In genomic region chr2:231482806-231483391, GRCh38 we compare ENCODE assay signal across 1 cellular context.
A peak's percentile ranks its signal among the peaks of the same experiment; 100 is the strongest.
TF ChIP-seq lines count a peak whose summit lies in the region.

No MANE protein-coding gene starts in this region.

TF ChIP-seq in HepG2, 621 proteins besides CTCF, POLR2A, EP300 and RAD21 (continued from another document and continues in another):
- TF ChIP-seq ZNF362 (CRISPR knock-in tag; IDR thresholded peaks at IDR 0.05; ENCODE audit: borderline replicate concordance), result 0 out of 2 replicates have a peak, but pooled peaks have one; percentile 16
- no peak for TF ChIP-seq ZNF18 (CRISPR knock-in tag; IDR thresholded peaks at IDR 0.05; ENCODE audit: insufficient replicate concordance)
- no peak for TF ChIP-seq CCAR2 (optimal IDR thresholded peaks at IDR 0.05; ENCODE audit: low read depth, low read length)
- TF ChIP-seq HBP1 (CRISPR knock-in tag; IDR thresholded peaks at IDR 0.05; ENCODE audit: low read depth), result no peak
- no peak for TF ChIP-seq PLRG1 (conservative IDR thresholded peaks at IDR 0.05)
- TF ChIP-seq IRF1 (CRISPR knock-in tag; IDR thresholded peaks at IDR 0.05; ENCODE audit: low read depth), result no peak
- no peak for TF ChIP-seq E2F2 (CRISPR knock-in tag; IDR thresholded peaks at IDR 0.05; ENCODE audit: borderline replicate concordance)
- TF ChIP-seq ZNF609 (CRISPR knock-in tag; IDR thresholded peaks at IDR 0.05; ENCODE audit: borderline replicate concordance), result peak; percentile 41; the same call in 1 of the 2 replicates
- TF ChIP-seq HNF4A (CRISPR knock-in tag; IDR thresholded peaks at IDR 0.05), result no peak
- no peak for TF ChIP-seq NCOA5 (CRISPR knock-in tag; IDR thresholded peaks at IDR 0.05)
- 0 out of 2 replicates have a peak, but pooled peaks have one; percentile 60 for TF ChIP-seq ZSCAN29 (CRISPR knock-in tag; conservative IDR thresholded peaks at IDR 0.05)
- TF ChIP-seq MED13 (CRISPR knock-in tag; IDR thresholded peaks at IDR 0.05), result peak; percentile 73
- no peak for TF ChIP-seq PAWR (CRISPR knock-in tag; IDR thresholded peaks at IDR 0.05; ENCODE audit: borderline replicate concordance)
- no peak for TF ChIP-seq ZNF567 (CRISPR knock-in tag; IDR thresholded peaks at IDR 0.05; ENCODE audit: borderline replicate concordance)
- TF ChIP-seq GTF3A (CRISPR knock-in tag; conservative IDR thresholded peaks at IDR 0.05), result no peak
- TF ChIP-seq ZNF574 (CRISPR knock-in tag; IDR thresholded peaks at IDR 0.05), result peak; percentile 60; the same call in 1 of the 2 replicates
- peak; percentile 80 for TF ChIP-seq HOXA3 (CRISPR knock-in tag; IDR thresholded peaks at IDR 0.05)
- TF ChIP-seq ZNF737 (CRISPR knock-in tag; IDR thresholded peaks at IDR 0.05; ENCODE audit: borderline replicate concordance), result no peak
- peak; percentile 65; the same call in 1 of the 2 replicates for TF ChIP-seq ZNF773 (CRISPR knock-in tag; IDR thresholded peaks at IDR 0.05; ENCODE audit: borderline replicate concordance)
- TF ChIP-seq PBX3 (CRISPR knock-in tag; IDR thresholded peaks at IDR 0.05; ENCODE audit: borderline replicate concordance), result no peak
- TF ChIP-seq CEBPZ (IDR thresholded peaks at IDR 0.05; ENCODE audit: low read length), result no peak
- peak; percentile 80 for TF ChIP-seq POGK (CRISPR knock-in tag; conservative IDR thresholded peaks at IDR 0.05)
- peak; percentile 44; the same call in 1 of the 2 replicates for TF ChIP-seq MTA1 (CRISPR knock-in tag; IDR thresholded peaks at IDR 0.05; ENCODE audit: borderline replicate concordance)
- no peak for TF ChIP-seq NR2C2 (CRISPR knock-in tag; IDR thresholded peaks at IDR 0.05; ENCODE audit: borderline replicate concordance)
- no peak for TF ChIP-seq ZNF570 (CRISPR knock-in tag; IDR thresholded peaks at IDR 0.05; ENCODE audit: borderline replicate concordance)
- TF ChIP-seq MNT (IDR thresholded peaks at IDR 0.05), result no peak
- TF ChIP-seq CREM (IDR thresholded peaks at IDR 0.05), result no peak
- TF ChIP-seq CREM (CRISPR knock-in tag; IDR thresholded peaks at IDR 0.05), result no peak
- no peak for TF ChIP-seq IKZF1 (IDR thresholded peaks at IDR 0.05)
